Comparison of ENCODE assay signal across 26 cellular contexts in the genomic region with DNA sequence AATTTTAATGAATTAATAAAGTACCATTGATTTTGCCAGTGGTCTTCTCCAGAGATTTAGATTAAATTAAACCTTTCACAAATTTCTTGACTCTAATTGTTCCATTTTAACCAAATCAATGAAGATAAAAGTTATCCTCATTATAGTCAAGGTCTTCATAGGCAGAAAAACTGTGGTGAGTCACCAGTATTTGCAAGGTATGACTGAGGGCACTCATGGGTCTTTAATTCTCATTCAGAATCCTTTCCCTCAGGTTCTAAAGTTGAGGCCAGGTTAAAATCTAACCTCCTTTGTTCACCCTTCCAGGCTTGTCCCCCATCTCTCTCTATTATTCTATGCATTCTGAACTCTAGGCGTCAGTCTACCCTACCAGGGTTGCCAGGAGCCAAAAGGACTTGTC.
"Had no signal": no experiment of that assay in that cellular context is flagged by ENCODE, and none has a peak within 500 bp of the region (broad histone marks: within the 10 kb centered on the region; RNA-seq: fewer than 3 reads in every experiment).

No MANE protein-coding gene starts in this region.

- H3K9ac ChIP-seq: parathyroid adenoma had no signal

- H3K79me2 ChIP-seq: hepatocyte, parathyroid adenoma had no signal

- H3K4me1 Mint-ChIP-seq: endodermal cell had no signal

- H3K4me2 ChIP-seq: hepatocyte had no signal

- H3K4me3 Mint-ChIP-seq: activated CD4-positive, alpha-beta memory T cell treated with anti-CD3 and anti-CD28 coated beads, Interleukin-2, amount 10 ng/mL, durations not matched to agents 7 days and 5 days; activated CD4-positive, alpha-beta T cell treated with anti-CD3 and anti-CD28 coated beads, Interleukin-2, amount 10 ng/mL, durations not matched to agents 24 days and 14 days; activated naive CD4-positive, alpha-beta T cell treated with anti-CD3 and anti-CD28 coated beads, Interleukin-2, amount 10 ng/mL, durations not matched to agents 7 days and 5 days; endodermal cell; immature natural killer cell; nephron; stimulated activated naive B cell treated with anti-CD40 and anti-IgM and Interleukin-4, amounts not matched to agents 10 μg/mL and 1 μg/mL and 100 μg/mL, for 72 hours had no signal

- H3K36me3 ChIP-seq: cardiac muscle cell, neutrophil, right lobe of liver, transverse colon had no signal

- H3K27ac Mint-ChIP-seq: activated CD4-positive, alpha-beta memory T cell treated with anti-CD3 and anti-CD28 coated beads, Interleukin-2, amount 10 ng/mL, durations not matched to agents 7 days and 5 days; activated CD4-positive, alpha-beta T cell treated with anti-CD3 and anti-CD28 coated beads, Interleukin-2, amount 10 ng/mL, durations not matched to agents 24 days and 14 days; activated naive CD4-positive, alpha-beta T cell treated with anti-CD3 and anti-CD28 coated beads, Interleukin-2, amount 10 ng/mL, durations not matched to agents 7 days and 5 days; endodermal cell; immature natural killer cell; nephron; stimulated activated naive B cell treated with anti-CD40 and anti-IgM and Interleukin-4, amounts not matched to agents 10 μg/mL and 1 μg/mL and 100 μg/mL, for 72 hours had no signal

- DNase-seq: activated CD4-positive, alpha-beta memory T cell treated with anti-CD3 and anti-CD28 coated beads, Interleukin-2, amount 10 ng/mL, durations not matched to agents 7 days and 5 days; activated CD4-positive, alpha-beta T cell treated with anti-CD3 and anti-CD28 coated beads, Interleukin-2, amount 10 ng/mL, durations not matched to agents 24 days and 14 days; activated effector memory CD4-positive, alpha-beta T cell treated with anti-CD3 and anti-CD28 coated beads, Interleukin-2, amount 50 U/mL, for 16 hours; activated naive CD4-positive, alpha-beta T cell treated with anti-CD3 and anti-CD28 coated beads, Interleukin-2, amount 10 ng/mL, durations not matched to agents 7 days and 5 days; amygdala; cortex of kidney; endodermal cell; erythroblast; foreskin melanocyte; glutamatergic neuron; immature natural killer cell; left ventricle myocardium superior; right lobe of liver; small intestine; stimulated activated CD4-positive, alpha-beta T cell treated with anti-CD3 and anti-CD28 coated beads, Interleukin-15, amount 100 ng/mL, for 24 hours; stimulated activated CD8-positive, alpha-beta memory T cell treated with anti-CD3 and anti-CD28 coated beads, Interleukin-4, amount 100 ng/mL, for 48 hours; stimulated activated naive B cell treated with anti-CD40 and anti-IgM and Interleukin-4, amounts not matched to agents 10 μg/mL and 1 μg/mL and 100 μg/mL, for 72 hours; transverse colon had no signal

- H3K9me3 ChIP-seq: neutrophil, right lobe of liver, transverse colon had no signal

- H2AFZ ChIP-seq: hepatocyte, parathyroid adenoma had no signal

- H3K4me3 ChIP-seq: cardiac muscle cell, hepatocyte, right lobe of liver, transverse colon had no signal

- H3K9me3 Mint-ChIP-seq: activated CD4-positive, alpha-beta memory T cell treated with anti-CD3 and anti-CD28 coated beads, Interleukin-2, amount 10 ng/mL, durations not matched to agents 7 days and 5 days; activated CD4-positive, alpha-beta T cell treated with anti-CD3 and anti-CD28 coated beads, Interleukin-2, amount 10 ng/mL, durations not matched to agents 24 days and 14 days; activated naive CD4-positive, alpha-beta T cell treated with anti-CD3 and anti-CD28 coated beads, Interleukin-2, amount 10 ng/mL, durations not matched to agents 7 days and 5 days; endodermal cell; immature natural killer cell; nephron; stimulated activated naive B cell treated with anti-CD40 and anti-IgM and Interleukin-4, amounts not matched to agents 10 μg/mL and 1 μg/mL and 100 μg/mL, for 72 hours had no signal

- H3K27me3 Mint-ChIP-seq: activated CD4-positive, alpha-beta memory T cell treated with anti-CD3 and anti-CD28 coated beads, Interleukin-2, amount 10 ng/mL, durations not matched to agents 7 days and 5 days; activated CD4-positive, alpha-beta T cell treated with anti-CD3 and anti-CD28 coated beads, Interleukin-2, amount 10 ng/mL, durations not matched to agents 24 days and 14 days; activated naive CD4-positive, alpha-beta T cell treated with anti-CD3 and anti-CD28 coated beads, Interleukin-2, amount 10 ng/mL, durations not matched to agents 7 days and 5 days; stimulated activated naive B cell treated with anti-CD40 and anti-IgM and Interleukin-4, amounts not matched to agents 10 μg/mL and 1 μg/mL and 100 μg/mL, for 72 hours had no signal

- ATAC-seq: activated CD4-positive, CD25-positive, alpha-beta regulatory T cell treated with anti-CD3 and anti-CD28 coated beads, Interleukin-2, amount 50 U/mL, for 24 hours; left ventricle myocardium superior; right lobe of liver; stimulated activated naive B cell treated with anti-CD40 and anti-IgM and Interleukin-4, amounts not matched to agents 10 μg/mL and 1 μg/mL and 100 μg/mL, for 72 hours had no signal

- H3K27me3 ChIP-seq: cardiac muscle cell, hepatocyte, neutrophil, right lobe of liver, transverse colon had no signal

- H3K4me1 ChIP-seq: right lobe of liver had no signal

- FAIRE-seq: small intestine, urothelium cell line had no signal

- H3K27ac ChIP-seq: cardiac muscle cell, hepatocyte, neutrophil, parathyroid adenoma, right lobe of liver, transverse colon, VCaP had no signal
